8 cellular contexts compared by ENCODE assay signal in the genomic region with DNA sequence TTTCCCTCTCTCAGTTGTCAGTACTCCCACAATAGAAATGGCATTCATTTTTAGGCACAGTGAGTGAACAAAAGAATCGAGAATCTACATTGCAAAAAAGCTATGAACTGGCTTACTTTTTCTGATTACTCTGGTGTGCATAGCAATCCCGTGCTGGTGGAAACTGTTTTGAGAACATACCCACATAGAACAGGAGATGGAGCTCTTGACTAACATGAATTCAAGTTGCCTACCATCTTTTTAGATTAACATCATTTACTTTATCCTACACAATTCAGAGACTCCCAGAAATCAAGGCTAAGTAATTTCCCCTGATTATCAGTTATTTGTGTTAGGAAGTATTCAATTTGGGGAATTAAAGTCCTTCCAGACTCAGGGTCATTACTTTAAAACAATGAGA.
DNase-seq lines count a peak whose midpoint lies in the region; ATAC-seq, FAIRE-seq and TF ChIP-seq lines count a peak whose summit lies in the region.

No MANE protein-coding gene starts in this region.

- H3K36me3 ChIP-seq in bronchial epithelial cell (ENCODE audit: control insufficient read depth, insufficient read depth, low read length), result no peaks in the 10 kb centered on the region

- DNase-seq in AG08395 (ENCODE audit: low spot score) (peak; percentile 29), GM13976 (ENCODE audit: low spot score) (no peak), NCI-H345 (lab: John Stamatoyannopoulos, UW) (peak; percentile 21), bronchial epithelial cell (ENCODE audit: low read depth) (peak; percentile 38), myocyte (ENCODE audit: low read depth) (peak; percentile 49)
- DNase-seq in activated CD8-positive, alpha-beta memory T cell treated with anti-CD3 and anti-CD28 coated beads, Interleukin-2, amount 50 U/mL, for 48 hours, result no peak

- ATAC-seq in GM19035 (IDR thresholded peaks at IDR 0.05; ENCODE audit: unreplicated experiment), result no peak
- ATAC-seq in HG03159 (IDR thresholded peaks at IDR 0.05; ENCODE audit: unreplicated experiment), result no peak

- H3K27me3 ChIP-seq in bronchial epithelial cell (ENCODE audit: control insufficient read depth, insufficient read depth, low read length), result peaks cover 4% of the 10 kb centered on the region

- H3K4me3 ChIP-seq in bronchial epithelial cell (ENCODE audit: low read depth, low read length), result no peak overlapping the region

- FAIRE-seq in bronchial epithelial cell (lab: Jason Lieb, UNC), result peak; percentile 28

- TF ChIP-seq CTCF in GM13976 (IDR thresholded peaks at IDR 0.05; ENCODE audit: borderline replicate concordance, control extremely low read depth, extremely low read depth, insufficient read depth, missing control alignments) (peak; percentile 13), bronchial epithelial cell (IDR thresholded peaks at IDR 0.05; ENCODE audit: insufficient read depth, low read length, severe bottlenecking) (peak; percentile 37)

- in situ Hi-C loops in GM13976 (cut with MboI; ENCODE audit: low sequenced_read_pairs, unreplicated experiment), result loop anchor here (25.0 kb wide), 1 partner anchor 746 kb away; no protein-coding TSS in a partner anchor

Comparison
In these comparisons a context has a peak if more than half of its experiments do, and no peak if none do; other contexts are left out.
1. DNase-seq: peak in AG08395 (single experiment), NCI-H345 (single experiment), bronchial epithelial cell (single experiment) and myocyte (single experiment); none in GM13976 (single experiment) and activated CD8-positive, alpha-beta memory T cell treated with anti-CD3 and anti-CD28 coated beads, Interleukin-2, amount 50 U/mL, for 48 hours (single experiment).